Comparison of ENCODE assay signal across 9 cellular contexts in genomic region chr11:75342966-75343870, GRCh38. TPM values are rescaled to one million over a fixed set of nuclear protein-coding genes. Genes with fewer than 3 reads are reported as not detected.
DNase-seq lines count a peak whose midpoint lies in the region; ATAC-seq and TF ChIP-seq lines count a peak whose summit lies in the region.
"Had no signal": no experiment of that assay in that cellular context is flagged by ENCODE, and none has a peak within 500 bp of the region (broad histone marks: within the 10 kb centered on the region; RNA-seq: fewer than 3 reads in every experiment).

No MANE protein-coding gene starts in this region.

- no peak overlapping the region for H3K4me3 ChIP-seq in hepatocyte
- H3K4me3 ChIP-seq in subcutaneous abdominal adipose tissue (ENCODE audit: low read depth in 1 of 5, low read length in 5 of 5): peak overlapping the region in 4 of 5 donors; percentile 19 to 48 (median 43)
- H3K4me3 ChIP-seq: MG63 had no signal

- peak overlapping the region in 4 of 5 donors; percentile 32 to 68 (median 51) for H3K9ac ChIP-seq in subcutaneous abdominal adipose tissue (ENCODE audit: low read length in 5 of 5)

- H3K4me1 ChIP-seq in hepatocyte (ENCODE audit: insufficient read depth) (peaks cover 99% of the 10 kb centered on the region), subcutaneous abdominal adipose tissue (ENCODE audit: control insufficient read depth in 5 of 5, insufficient read depth in 5 of 5, low read length in 5 of 5) (peaks cover 60 to 100% (median 99%) of the 10 kb centered on the region in 5 donors)

- H3K4me3 Mint-ChIP-seq in activated naive CD4-positive, alpha-beta T cell treated with anti-CD3 and anti-CD28 coated beads for 36 hours: no peak overlapping the region
- no peak overlapping the region for H3K4me3 Mint-ChIP-seq in activated T-cell treated with anti-CD3 and anti-CD28 coated beads, Interleukin-2, amount 50 U/mL, for 4 hours

- H3K79me2 ChIP-seq in hepatocyte: peaks cover 83% of the 10 kb centered on the region

- TF ChIP-seq CTCF in hepatocyte (IDR thresholded peaks at IDR 0.05; ENCODE audit: poor library complexity): no peak

- intact Hi-C loops in activated naive CD4-positive, alpha-beta T cell treated with anti-CD3 and anti-CD28 coated beads for 36 hours (cut with micrococcal nuclease): loop anchor here (10.0 kb wide), 1 partner anchor 848 kb away; the partner anchor contains the start of gene LIPT2

- H3K36me3 Mint-ChIP-seq in activated naive CD4-positive, alpha-beta T cell treated with anti-CD3 and anti-CD28 coated beads for 36 hours (ENCODE audit: low read depth): no peaks in the 10 kb centered on the region
- H3K36me3 Mint-ChIP-seq in activated T-cell treated with anti-CD3 and anti-CD28 coated beads, Interleukin-2, amount 50 U/mL, for 4 hours (ENCODE audit: insufficient read depth): no peaks in the 10 kb centered on the region

- peak overlapping the region; percentile 23 for H3K4me2 ChIP-seq in hepatocyte

- H3K9me3 Mint-ChIP-seq in activated naive CD4-positive, alpha-beta T cell treated with anti-CD3 and anti-CD28 coated beads for 36 hours: no peaks in the 10 kb centered on the region
- no peaks in the 10 kb centered on the region for H3K9me3 Mint-ChIP-seq in activated T-cell treated with anti-CD3 and anti-CD28 coated beads, Interleukin-2, amount 50 U/mL, for 4 hours

- 41% methylated on average over 12 of the region's 12 CpGs for WGBS in hepatocyte (ENCODE audit: low lambda C conversion rate, missing lambda C conversion rate)

- H3K27ac Mint-ChIP-seq in activated naive CD4-positive, alpha-beta T cell treated with anti-CD3 and anti-CD28 coated beads for 36 hours: peak overlapping the region; percentile 46

- H3K4me1 Mint-ChIP-seq in activated naive CD4-positive, alpha-beta T cell treated with anti-CD3 and anti-CD28 coated beads for 36 hours (ENCODE audit: low read depth): peaks cover 96% of the 10 kb centered on the region
- H3K4me1 Mint-ChIP-seq in activated T-cell treated with anti-CD3 and anti-CD28 coated beads, Interleukin-2, amount 50 U/mL, for 4 hours (ENCODE audit: low read depth): peaks cover 96% of the 10 kb centered on the region

- DNase-seq in activated naive CD4-positive, alpha-beta T cell treated with anti-CD3 and anti-CD28 coated beads for 36 hours: no peak
- no peak for DNase-seq in activated naive CD4-positive, alpha-beta T cell treated with Interleukin-2 at 50 U/mL for 16 hours
- DNase-seq in RKO (ENCODE audit: low spot score): peak; percentile 49
- peak; percentile 84 for DNase-seq in hepatocyte (ENCODE audit: low spot score)
- no peak for DNase-seq in stimulated activated naive CD8-positive, alpha-beta T cell treated with anti-CD3 and anti-CD28 coated beads, Interleukin-15, Interleukin-2, amounts not matched to agents 100 U/mL and 50 U/mL, for 24 hours
- no peak for DNase-seq in hippocampal formation (lab: John Stamatoyannopoulos, UW)
- no peak for DNase-seq in activated T-cell treated with anti-CD3 and anti-CD28 coated beads, Interleukin-2, amount 50 U/mL, for 4 hours
- DNase-seq: MG63 had no signal

- H3K9me3 ChIP-seq in hepatocyte (ENCODE audit: low read depth) (no peaks in the 10 kb centered on the region), subcutaneous abdominal adipose tissue (ENCODE audit: control insufficient read depth in 5 of 5, low read length in 5 of 5) (no peaks in the 10 kb centered on the region)
- H3K9me3 ChIP-seq: MG63 had no signal

- CTCF ChIA-PET in activated naive CD4-positive, alpha-beta T cell treated with anti-CD3 and anti-CD28 coated beads for 36 hours (lab: Charles Lee): interaction anchor here (0.7 to 9.0 kb wide), 7 partner anchors 7 to 63 kb away, joined by 3 to 79 read pairs (median 7); partner anchors contain the start of gene ARRB1

- H2AFZ ChIP-seq in hepatocyte: no peak overlapping the region

- H3K9me2 ChIP-seq in hepatocyte (replicated peaks; ENCODE audit: insufficient read depth): no peaks in the 10 kb centered on the region

- ATAC-seq in stimulated activated naive CD8-positive, alpha-beta T cell treated with anti-CD3 and anti-CD28 coated beads, Interleukin-15, Interleukin-2, amounts not matched to agents 100 U/mL and 50 U/mL, for 24 hours: no peak
- no peak for ATAC-seq in activated T-cell treated with anti-CD3 and anti-CD28 coated beads, Interleukin-2, amount 50 U/mL, for 4 hours

- H3K36me3 ChIP-seq in hepatocyte (replicated peaks; ENCODE audit: insufficient read depth, low read depth): no peaks in the 10 kb centered on the region
- H3K36me3 ChIP-seq in subcutaneous abdominal adipose tissue (ENCODE audit: control insufficient read depth in 5 of 5, insufficient read depth in 5 of 5, low read length in 5 of 5): peaks cover 0 to 5% (median 4%) of the 10 kb centered on the region in 5 donors
- H3K36me3 ChIP-seq: MG63 had no signal

- no peaks in the 10 kb centered on the region for H4K20me1 ChIP-seq in hepatocyte (ENCODE audit: insufficient read depth, poor library complexity, severe bottlenecking)

- H3K27me3 Mint-ChIP-seq in activated naive CD4-positive, alpha-beta T cell treated with anti-CD3 and anti-CD28 coated beads for 36 hours (ENCODE audit: low read depth): no peaks in the 10 kb centered on the region
- H3K27me3 Mint-ChIP-seq in activated T-cell treated with anti-CD3 and anti-CD28 coated beads, Interleukin-2, amount 50 U/mL, for 4 hours (ENCODE audit: low read depth): no peaks in the 10 kb centered on the region

- peak overlapping the region; percentile 84 for H3K27ac ChIP-seq in hepatocyte
- H3K27ac ChIP-seq in subcutaneous abdominal adipose tissue (ENCODE audit: low read depth, low read length): peak overlapping the region; percentile 100

- H3K27me3 ChIP-seq in hepatocyte: no peaks in the 10 kb centered on the region
- H3K27me3 ChIP-seq in subcutaneous abdominal adipose tissue (ENCODE audit: control insufficient read depth in 5 of 5, insufficient read depth in 4 of 5, low read length in 5 of 5): no peaks in the 10 kb centered on the region
- H3K27me3 ChIP-seq: MG63 had no signal

RNA-seq across cellular contexts. Expression of gene ARRB1, which starts 8.2 kb away (rescaled TPM):
- 10 to 100 TPM; 15.7 to 16.6 TPM for total RNA-seq in activated naive CD4-positive, alpha-beta T cell treated with anti-CD3 and anti-CD28 coated beads for 36 hours
- total RNA-seq in hepatocyte: 83.2 and 91.3 TPM in 2 replicates
- 15.2 and 16.2 TPM in 2 replicates for polyA plus RNA-seq in hepatocyte
- 10 to 100 TPM; 16.7 to 25.1 (median 18.8) TPM for total RNA-seq in activated T-cell treated with anti-CD3 and anti-CD28 coated beads, Interleukin-2, amount 50 U/mL, for 4 hours

RNA-seq across cellular contexts. Expression of gene RPS3, which starts 56.1 kb away (rescaled TPM):
- 1,000 to 10,000 TPM; 5,069 to 5,116 TPM for total RNA-seq in activated naive CD4-positive, alpha-beta T cell treated with anti-CD3 and anti-CD28 coated beads for 36 hours
- total RNA-seq in hepatocyte: 1,201 and 1,418 TPM in 2 replicates
- polyA plus RNA-seq in hepatocyte: 1,042 and 1,094 TPM in 2 replicates
- total RNA-seq in activated T-cell treated with anti-CD3 and anti-CD28 coated beads, Interleukin-2, amount 50 U/mL, for 4 hours: 1,000 to 10,000 TPM; 4,010 to 4,371 (median 4,184) TPM

Comparison
In these comparisons a context has a peak if more than half of its experiments do, and no peak if none do; other contexts are left out.
1. DNase-seq: peak in RKO (single experiment) and hepatocyte (single experiment); none in activated naive CD4-positive, alpha-beta T cell treated with anti-CD3 and anti-CD28 coated beads for 36 hours (single experiment), activated naive CD4-positive, alpha-beta T cell treated with Interleukin-2 at 50 U/mL for 16 hours (single experiment), stimulated activated naive CD8-positive, alpha-beta T cell treated with anti-CD3 and anti-CD28 coated beads, Interleukin-15, Interleukin-2, amounts not matched to agents 100 U/mL and 50 U/mL, for 24 hours (single experiment), hippocampal formation (0 of 2) and activated T-cell treated with anti-CD3 and anti-CD28 coated beads, Interleukin-2, amount 50 U/mL, for 4 hours (single experiment).